ENCODE assay signal across 8 cellular contexts in genomic region chr11:61968758-61969390, GRCh38. TPM values are rescaled to one million over a fixed set of nuclear protein-coding genes. Genes with fewer than 3 reads are reported as not detected.
A peak's percentile ranks its signal among the peaks of the same experiment; 100 is the strongest.
DNase-seq lines count a peak whose midpoint lies in the region; ATAC-seq lines count a peak whose summit lies in the region.

No MANE protein-coding gene starts in this region.

- intact Hi-C loops in activated T-helper 1 cell treated with anti-CD3 and anti-CD28 coated beads, Interleukin-12 subunit alpha, Interleukin-12 subunit beta, Interleukin-2, Interleukin-4 antibody, amounts not matched to agents 30 ng/mL and 10 ng/mL and 1 ng/mL, durations not matched to agents 14 hours and 24 hours and 36 hours (cut with micrococcal nuclease): loop anchor here (5.0 kb wide), 5 partner anchors 138 to 588 kb away; partner anchors contain the start of genes FADS1 and INCENP

- H3K27me3 ChIP-seq in H7 (ENCODE audit: control insufficient read depth, insufficient read depth, low read length): no peaks in the 10 kb centered on the region

- DNase-seq in H7: no peak
- no peak for DNase-seq in activated T-helper 1 cell treated with anti-CD3 and anti-CD28 coated beads, Interleukin-12 subunit alpha, Interleukin-12 subunit beta, Interleukin-2, Interleukin-4 antibody, amounts not matched to agents 30 ng/mL and 10 ng/mL and 1 ng/mL, durations not matched to agents 14 hours and 24 hours and 36 hours (ENCODE audit: low spot score)
- no peak for DNase-seq in NCI-H128 (lab: John Stamatoyannopoulos, UW; ENCODE audit: unreplicated experiment)

- ATAC-seq in HG03571 (IDR thresholded peaks at IDR 0.05; ENCODE audit: unreplicated experiment): no peak
- ATAC-seq in HG03175 (IDR thresholded peaks at IDR 0.05; ENCODE audit: unreplicated experiment): no peak
- no peak for ATAC-seq in GM21576 (IDR thresholded peaks at IDR 0.05; ENCODE audit: unreplicated experiment)

- H3K9me3 Mint-ChIP-seq in activated T-helper 1 cell treated with anti-CD3 and anti-CD28 coated beads, Interleukin-12 subunit alpha, Interleukin-12 subunit beta, Interleukin-2, Interleukin-4 antibody, amounts not matched to agents 30 ng/mL and 10 ng/mL and 1 ng/mL, durations not matched to agents 14 hours and 24 hours and 36 hours: no peaks in the 10 kb centered on the region

- H3K27me3 Mint-ChIP-seq in activated T-helper 1 cell treated with anti-CD3 and anti-CD28 coated beads, Interleukin-12 subunit alpha, Interleukin-12 subunit beta, Interleukin-2, Interleukin-4 antibody, amounts not matched to agents 30 ng/mL and 10 ng/mL and 1 ng/mL, durations not matched to agents 14 hours and 24 hours and 36 hours (ENCODE audit: insufficient read depth): no peaks in the 10 kb centered on the region

- H3K36me3 Mint-ChIP-seq in activated T-helper 1 cell treated with anti-CD3 and anti-CD28 coated beads, Interleukin-12 subunit alpha, Interleukin-12 subunit beta, Interleukin-2, Interleukin-4 antibody, amounts not matched to agents 30 ng/mL and 10 ng/mL and 1 ng/mL, durations not matched to agents 14 hours and 24 hours and 36 hours (ENCODE audit: low read depth): peaks cover 25% of the 10 kb centered on the region

- peak overlapping the region; percentile 83 for H3K4me3 Mint-ChIP-seq in activated T-helper 1 cell treated with anti-CD3 and anti-CD28 coated beads, Interleukin-12 subunit alpha, Interleukin-12 subunit beta, Interleukin-2, Interleukin-4 antibody, amounts not matched to agents 30 ng/mL and 10 ng/mL and 1 ng/mL, durations not matched to agents 14 hours and 24 hours and 36 hours

- peak overlapping the region; percentile 82 to 100 (median 97) for H3K27ac ChIP-seq in skin epidermis

- peak overlapping the region; percentile 68 for H3K4me3 ChIP-seq in H7 (ENCODE audit: insufficient read depth, low read depth, low read length)
- peak overlapping the region; percentile 100; the same call in 1 of the 2 replicates for H3K4me3 ChIP-seq in iPS-18c (ENCODE audit: insufficient read depth, low read depth, low read length)
- H3K4me3 ChIP-seq in skin epidermis: peak overlapping the region in 6 of 7 experiments; percentile 67 to 88 (median 76)

- H3K36me3 ChIP-seq in H7 (replicated peaks; ENCODE audit: control insufficient read depth, insufficient read depth, low read length): peaks cover 16% of the 10 kb centered on the region

- peaks cover 69% of the 10 kb centered on the region for H3K4me1 Mint-ChIP-seq in activated T-helper 1 cell treated with anti-CD3 and anti-CD28 coated beads, Interleukin-12 subunit alpha, Interleukin-12 subunit beta, Interleukin-2, Interleukin-4 antibody, amounts not matched to agents 30 ng/mL and 10 ng/mL and 1 ng/mL, durations not matched to agents 14 hours and 24 hours and 36 hours (ENCODE audit: low read depth)

- H3K9me3 ChIP-seq in iPS-18c (ENCODE audit: control insufficient read depth, insufficient read depth, low read length): no peaks in the 10 kb centered on the region

- peak overlapping the region; percentile 89 for H3K27ac Mint-ChIP-seq in activated T-helper 1 cell treated with anti-CD3 and anti-CD28 coated beads, Interleukin-12 subunit alpha, Interleukin-12 subunit beta, Interleukin-2, Interleukin-4 antibody, amounts not matched to agents 30 ng/mL and 10 ng/mL and 1 ng/mL, durations not matched to agents 14 hours and 24 hours and 36 hours

RNA-seq across cellular contexts. Expression of gene FTH1, which starts 1.4 kb away (rescaled TPM):
- total RNA-seq in H7 (2014; rRNA removed; shearing (Covaris generic)): 443 and 463 TPM in 2 replicates
- total RNA-seq in activated T-helper 1 cell treated with anti-CD3 and anti-CD28 coated beads, Interleukin-12 subunit alpha, Interleukin-12 subunit beta, Interleukin-2, Interleukin-4 antibody, amounts not matched to agents 30 ng/mL and 10 ng/mL and 1 ng/mL, durations not matched to agents 14 hours and 24 hours and 36 hours: 566 and 580 TPM in 2 replicates

RNA-seq across cellular contexts. Expression of gene BEST1, which starts 18.7 kb away (rescaled TPM):
- 0.30 and 0.45 TPM in 2 replicates for total RNA-seq in H7 (2014; rRNA removed; shearing (Covaris generic))
- 0.29 TPM in 1 of 2 replicates, not detected in the other for total RNA-seq in activated T-helper 1 cell treated with anti-CD3 and anti-CD28 coated beads, Interleukin-12 subunit alpha, Interleukin-12 subunit beta, Interleukin-2, Interleukin-4 antibody, amounts not matched to agents 30 ng/mL and 10 ng/mL and 1 ng/mL, durations not matched to agents 14 hours and 24 hours and 36 hours

RNA-seq across cellular contexts. Expression of gene RAB3IL1, which starts 51.5 kb away (rescaled TPM):
- 5.8 and 7.2 TPM in 2 replicates for total RNA-seq in H7 (2014; rRNA removed; shearing (Covaris generic))
- total RNA-seq in activated T-helper 1 cell treated with anti-CD3 and anti-CD28 coated beads, Interleukin-12 subunit alpha, Interleukin-12 subunit beta, Interleukin-2, Interleukin-4 antibody, amounts not matched to agents 30 ng/mL and 10 ng/mL and 1 ng/mL, durations not matched to agents 14 hours and 24 hours and 36 hours: 0.23 and 0.24 TPM in 2 replicates
